18 cellular contexts compared by ENCODE assay signal in the genomic region with DNA sequence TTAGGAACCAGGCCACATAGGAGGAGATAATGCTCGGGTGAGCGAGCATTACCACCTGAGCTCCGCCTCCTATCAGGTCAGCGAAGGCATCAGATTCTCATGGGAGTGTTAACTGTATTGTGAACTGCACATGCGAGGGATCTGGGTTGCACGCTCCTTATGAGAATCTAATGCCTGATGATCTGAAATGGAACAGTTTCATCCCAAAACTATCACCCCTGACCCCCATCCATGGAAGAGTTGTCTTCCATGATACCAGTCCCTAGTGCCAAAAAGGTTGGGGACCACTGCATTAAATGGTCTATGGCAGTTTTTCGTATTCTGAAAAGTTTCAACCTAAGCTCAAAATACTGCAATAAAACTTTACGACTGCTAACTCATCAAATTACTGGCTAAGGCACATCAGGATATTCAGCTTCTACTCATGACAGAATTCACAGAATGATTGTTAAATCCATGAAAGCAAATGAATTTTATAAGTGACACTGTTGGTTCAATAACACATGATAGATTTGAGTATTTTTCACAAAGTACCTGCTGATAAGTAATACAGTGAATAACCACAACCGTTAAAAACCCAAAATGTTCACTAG.
"Had no signal": no experiment of that assay in that cellular context is flagged by ENCODE, and none has a peak within 500 bp of the region (broad histone marks: within the 10 kb centered on the region; RNA-seq: fewer than 3 reads in every experiment).

No MANE protein-coding gene starts in this region.

- H3K27me3 Mint-ChIP-seq: type B pancreatic cell had no signal

- H3K36me3 ChIP-seq: colonic mucosa, right atrium auricular region, stomach had no signal

- H2AFZ ChIP-seq: hepatocyte had no signal

- H3K9me3 ChIP-seq: colonic mucosa, right atrium auricular region, stomach had no signal

- H3K4me3 Mint-ChIP-seq: naive thymus-derived CD4-positive, alpha-beta T cell; nephron progenitor cell; type B pancreatic cell had no signal

- H3K36me3 Mint-ChIP-seq: naive thymus-derived CD4-positive, alpha-beta T cell had no signal

- H3K4me1 ChIP-seq: colonic mucosa had no signal

- H3K4me3 ChIP-seq: colonic mucosa, hepatocyte, lung, right atrium auricular region, stomach had no signal

- H3K27ac Mint-ChIP-seq: naive thymus-derived CD4-positive, alpha-beta T cell; nephron progenitor cell; type B pancreatic cell had no signal

- H3K27me3 ChIP-seq: colonic mucosa, foreskin keratinocyte, hepatocyte, right atrium auricular region, stomach had no signal

- H3K4me2 ChIP-seq: hepatocyte had no signal

- ATAC-seq: foreskin keratinocyte; left cardiac atrium; left ventricle myocardium superior; naive thymus-derived CD4-positive, alpha-beta T cell had no signal

- DNase-seq: colonic mucosa; dermis blood vessel endothelial cell; erythroblast; foreskin keratinocyte; head of caudate nucleus; kidney; left cardiac atrium; left ventricle myocardium superior; naive thymus-derived CD4-positive, alpha-beta T cell; nephron progenitor cell; small intestine; stimulated activated CD4-positive, alpha-beta T cell treated with anti-CD3 and anti-CD28 coated beads, Interleukin-12 subunit alpha, Interleukin-12 subunit beta, amount 100 ng/mL, for 4 hours; stimulated activated naive CD4-positive, alpha-beta T cell; stomach had no signal

- H3K27ac ChIP-seq: colonic mucosa, foreskin keratinocyte, hepatocyte, right atrium auricular region, stomach had no signal
